In the genomic region with DNA sequence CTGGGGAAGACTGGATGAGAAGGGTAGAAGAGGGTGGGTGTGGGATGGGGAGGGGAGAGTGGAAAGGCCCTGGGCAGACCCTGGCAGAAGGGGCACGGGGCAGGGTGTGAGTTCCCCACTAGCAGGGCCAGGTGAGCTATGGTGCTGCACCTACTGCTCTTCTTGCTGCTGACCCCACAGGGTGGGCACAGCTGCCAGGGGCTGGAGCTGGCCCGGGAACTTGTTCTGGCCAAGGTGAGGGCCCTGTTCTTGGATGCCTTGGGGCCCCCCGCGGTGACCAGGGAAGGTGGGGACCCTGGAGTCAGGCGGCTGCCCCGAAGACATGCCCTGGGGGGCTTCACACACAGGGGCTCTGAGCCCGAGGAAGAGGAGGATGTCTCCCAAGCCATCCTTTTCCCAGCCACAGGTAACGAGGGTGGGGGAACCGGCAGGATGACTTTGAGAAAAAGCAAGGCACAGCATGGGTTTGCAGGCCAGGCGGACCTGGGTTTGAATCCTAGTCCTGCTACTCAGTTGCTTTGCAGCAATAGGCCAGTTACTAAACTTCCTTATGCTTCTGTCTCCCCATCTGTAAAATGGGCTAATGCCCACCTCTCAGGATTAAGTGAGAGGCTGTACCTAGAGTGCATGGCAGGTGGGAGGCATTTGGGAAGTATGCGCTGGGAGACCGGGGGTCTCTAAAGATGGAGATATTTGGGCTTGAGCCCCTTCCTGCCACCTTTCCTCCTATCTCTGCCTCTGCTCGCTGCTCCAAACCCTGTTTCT, we compare ENCODE assay signal across 1 cellular context.
TF ChIP-seq lines count a peak whose summit lies in the region.

A gene with protein sequence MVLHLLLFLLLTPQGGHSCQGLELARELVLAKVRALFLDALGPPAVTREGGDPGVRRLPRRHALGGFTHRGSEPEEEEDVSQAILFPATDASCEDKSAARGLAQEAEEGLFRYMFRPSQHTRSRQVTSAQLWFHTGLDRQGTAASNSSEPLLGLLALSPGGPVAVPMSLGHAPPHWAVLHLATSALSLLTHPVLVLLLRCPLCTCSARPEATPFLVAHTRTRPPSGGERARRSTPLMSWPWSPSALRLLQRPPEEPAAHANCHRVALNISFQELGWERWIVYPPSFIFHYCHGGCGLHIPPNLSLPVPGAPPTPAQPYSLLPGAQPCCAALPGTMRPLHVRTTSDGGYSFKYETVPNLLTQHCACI (plus strand): TSS at position 74 of the 765 bp plus-strand sequence. CDS start 65 bp downstream, at position 139.

TF ChIP-seq in HepG2, 621 proteins besides CTCF, POLR2A, EP300 and RAD21 (continued from another document and continues in another):
- no peak for TF ChIP-seq FOXJ3 (CRISPR knock-in tag; IDR thresholded peaks at IDR 0.05; ENCODE audit: borderline replicate concordance)
- TF ChIP-seq, protein P1, sequence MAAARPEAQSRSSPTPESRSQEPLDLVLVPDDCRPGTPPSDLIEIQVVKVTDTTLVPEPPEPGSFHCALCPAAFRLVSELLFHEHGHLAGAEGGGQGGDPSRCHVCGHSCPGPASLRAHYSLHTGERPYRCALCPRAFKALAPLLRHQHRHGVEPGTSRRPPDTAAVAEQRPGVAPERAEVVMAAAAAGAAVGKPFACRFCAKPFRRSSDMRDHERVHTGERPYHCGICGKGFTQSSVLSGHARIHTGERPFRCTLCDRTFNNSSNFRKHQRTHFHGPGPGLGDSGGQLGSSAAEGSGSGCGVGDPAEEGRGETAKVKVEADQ (CRISPR knock-in tag; IDR thresholded peaks at IDR 0.05; ENCODE audit: borderline replicate concordance) = no peak
- TF ChIP-seq, protein P2, sequence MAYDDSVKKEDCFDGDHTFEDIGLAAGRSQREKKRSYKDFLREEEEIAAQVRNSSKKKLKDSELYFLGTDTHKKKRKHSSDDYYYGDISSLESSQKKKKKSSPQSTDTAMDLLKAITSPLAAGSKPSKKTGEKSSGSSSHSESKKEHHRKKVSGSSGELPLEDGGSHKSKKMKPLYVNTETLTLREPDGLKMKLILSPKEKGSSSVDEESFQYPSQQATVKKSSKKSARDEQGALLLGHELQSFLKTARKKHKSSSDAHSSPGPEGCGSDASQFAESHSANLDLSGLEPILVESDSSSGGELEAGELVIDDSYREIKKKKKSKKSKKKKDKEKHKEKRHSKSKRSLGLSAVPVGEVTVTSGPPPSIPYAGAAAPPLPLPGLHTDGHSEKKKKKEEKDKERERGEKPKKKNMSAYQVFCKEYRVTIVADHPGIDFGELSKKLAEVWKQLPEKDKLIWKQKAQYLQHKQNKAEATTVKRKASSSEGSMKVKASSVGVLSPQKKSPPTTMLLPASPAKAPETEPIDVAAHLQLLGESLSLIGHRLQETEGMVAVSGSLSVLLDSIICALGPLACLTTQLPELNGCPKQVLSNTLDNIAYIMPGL (CRISPR knock-in tag; IDR thresholded peaks at IDR 0.05; ENCODE audit: borderline replicate concordance in 1 of 2, low read depth in 1 of 2) = 0 out of 4 replicates have a peak, but pooled peaks of 1 of the 2 experiments have one; percentile 5
- TF ChIP-seq BORCS8-MEF2B (CRISPR knock-in tag; IDR thresholded peaks at IDR 0.05) = no peak
- TF ChIP-seq, protein P3, sequence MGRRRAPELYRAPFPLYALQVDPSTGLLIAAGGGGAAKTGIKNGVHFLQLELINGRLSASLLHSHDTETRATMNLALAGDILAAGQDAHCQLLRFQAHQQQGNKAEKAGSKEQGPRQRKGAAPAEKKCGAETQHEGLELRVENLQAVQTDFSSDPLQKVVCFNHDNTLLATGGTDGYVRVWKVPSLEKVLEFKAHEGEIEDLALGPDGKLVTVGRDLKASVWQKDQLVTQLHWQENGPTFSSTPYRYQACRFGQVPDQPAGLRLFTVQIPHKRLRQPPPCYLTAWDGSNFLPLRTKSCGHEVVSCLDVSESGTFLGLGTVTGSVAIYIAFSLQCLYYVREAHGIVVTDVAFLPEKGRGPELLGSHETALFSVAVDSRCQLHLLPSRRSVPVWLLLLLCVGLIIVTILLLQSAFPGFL (CRISPR knock-in tag; IDR thresholded peaks at IDR 0.05) = no peak
- no peak for TF ChIP-seq ZNF775 (CRISPR knock-in tag; IDR thresholded peaks at IDR 0.05; ENCODE audit: borderline replicate concordance)
- TF ChIP-seq MYNN (CRISPR knock-in tag; IDR thresholded peaks at IDR 0.05; ENCODE audit: low read depth) = no peak
- TF ChIP-seq, protein P4, sequence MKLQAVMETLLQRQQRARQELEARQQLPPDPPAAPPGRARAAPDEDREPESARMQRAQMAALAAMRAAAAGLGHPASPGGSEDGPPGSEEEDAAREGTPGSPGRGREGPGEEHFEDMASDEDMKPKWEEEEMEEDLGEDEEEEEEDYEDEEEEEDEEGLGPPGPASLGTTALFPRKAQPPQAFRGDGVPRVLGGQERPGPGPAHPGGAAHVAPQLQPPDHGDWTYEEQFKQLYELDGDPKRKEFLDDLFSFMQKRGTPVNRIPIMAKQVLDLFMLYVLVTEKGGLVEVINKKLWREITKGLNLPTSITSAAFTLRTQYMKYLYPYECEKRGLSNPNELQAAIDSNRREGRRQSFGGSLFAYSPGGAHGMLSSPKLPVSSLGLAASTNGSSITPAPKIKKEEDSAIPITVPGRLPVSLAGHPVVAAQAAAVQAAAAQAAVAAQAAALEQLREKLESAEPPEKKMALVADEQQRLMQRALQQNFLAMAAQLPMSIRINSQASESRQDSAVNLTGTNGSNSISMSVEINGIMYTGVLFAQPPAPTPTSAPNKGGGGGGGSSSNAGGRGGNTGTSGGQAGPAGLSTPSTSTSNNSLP (IDR thresholded peaks at IDR 0.05; ENCODE audit: low read depth, low read length) = no peak
- TF ChIP-seq MAFK (conservative IDR thresholded peaks at IDR 0.05 in 1 of 2, IDR thresholded peaks at IDR 0.05 in 1 of 2; ENCODE audit: low read length in 2 of 2) = no peak
- TF ChIP-seq, protein P5, sequence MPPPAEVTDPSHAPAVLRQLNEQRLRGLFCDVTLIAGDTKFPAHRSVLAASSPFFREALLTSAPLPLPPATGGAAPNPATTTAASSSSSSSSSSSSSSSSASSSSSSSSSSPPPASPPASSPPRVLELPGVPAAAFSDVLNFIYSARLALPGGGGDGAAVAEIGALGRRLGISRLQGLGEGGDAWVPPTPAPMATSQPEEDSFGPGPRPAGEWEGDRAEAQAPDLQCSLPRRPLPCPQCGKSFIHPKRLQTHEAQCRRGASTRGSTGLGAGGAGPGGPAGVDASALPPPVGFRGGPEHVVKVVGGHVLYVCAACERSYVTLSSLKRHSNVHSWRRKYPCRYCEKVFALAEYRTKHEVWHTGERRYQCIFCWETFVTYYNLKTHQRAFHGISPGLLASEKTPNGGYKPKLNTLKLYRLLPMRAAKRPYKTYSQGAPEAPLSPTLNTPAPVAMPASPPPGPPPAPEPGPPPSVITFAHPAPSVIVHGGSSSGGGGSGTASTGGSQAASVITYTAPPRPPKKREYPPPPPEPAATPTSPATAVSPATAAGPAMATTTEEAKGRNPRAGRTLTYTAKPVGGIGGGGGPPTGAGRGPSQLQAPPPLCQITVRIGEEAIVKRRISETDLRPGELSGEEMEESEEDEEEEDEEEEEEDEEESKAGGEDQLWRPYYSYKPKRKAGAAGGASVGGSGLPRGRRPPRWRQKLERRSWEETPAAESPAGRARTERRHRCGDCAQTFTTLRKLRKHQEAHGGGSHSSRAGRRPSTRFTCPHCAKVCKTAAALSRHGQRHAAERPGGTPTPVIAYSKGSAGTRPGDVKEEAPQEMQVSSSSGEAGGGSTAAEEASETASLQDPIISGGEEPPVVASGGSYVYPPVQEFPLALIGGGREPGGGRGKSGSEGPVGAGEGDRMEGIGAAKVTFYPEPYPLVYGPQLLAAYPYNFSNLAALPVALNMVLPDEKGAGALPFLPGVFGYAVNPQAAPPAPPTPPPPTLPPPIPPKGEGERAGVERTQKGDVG (CRISPR knock-in tag; IDR thresholded peaks at IDR 0.05; ENCODE audit: borderline replicate concordance) = no peak
- TF ChIP-seq NR2C2 (CRISPR knock-in tag; IDR thresholded peaks at IDR 0.05; ENCODE audit: borderline replicate concordance) = no peak
- TF ChIP-seq ZNF883 (CRISPR knock-in tag; IDR thresholded peaks at IDR 0.05; ENCODE audit: not compliant biosample characterization) = no peak
- TF ChIP-seq, protein P6, sequence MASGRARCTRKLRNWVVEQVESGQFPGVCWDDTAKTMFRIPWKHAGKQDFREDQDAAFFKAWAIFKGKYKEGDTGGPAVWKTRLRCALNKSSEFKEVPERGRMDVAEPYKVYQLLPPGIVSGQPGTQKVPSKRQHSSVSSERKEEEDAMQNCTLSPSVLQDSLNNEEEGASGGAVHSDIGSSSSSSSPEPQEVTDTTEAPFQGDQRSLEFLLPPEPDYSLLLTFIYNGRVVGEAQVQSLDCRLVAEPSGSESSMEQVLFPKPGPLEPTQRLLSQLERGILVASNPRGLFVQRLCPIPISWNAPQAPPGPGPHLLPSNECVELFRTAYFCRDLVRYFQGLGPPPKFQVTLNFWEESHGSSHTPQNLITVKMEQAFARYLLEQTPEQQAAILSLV (CRISPR knock-in tag; IDR thresholded peaks at IDR 0.05; ENCODE audit: borderline replicate concordance) = no peak
- no peak for TF ChIP-seq THYN1 (CRISPR knock-in tag; IDR thresholded peaks at IDR 0.05; ENCODE audit: borderline replicate concordance, low read depth)
- no peak for TF ChIP-seq IRX3 (CRISPR knock-in tag; IDR thresholded peaks at IDR 0.05; ENCODE audit: borderline replicate concordance, low read depth)
- no peak for TF ChIP-seq ZNF460 (CRISPR knock-in tag; IDR thresholded peaks at IDR 0.05; ENCODE audit: borderline replicate concordance)
- TF ChIP-seq EHMT2 (IDR thresholded peaks at IDR 0.05; ENCODE audit: borderline replicate concordance, low read depth, low read length) = no peak
- TF ChIP-seq SIX1 (CRISPR knock-in tag; IDR thresholded peaks at IDR 0.05; ENCODE audit: borderline replicate concordance) = no peak
- TF ChIP-seq ZNF747 (CRISPR knock-in tag; IDR thresholded peaks at IDR 0.05; ENCODE audit: borderline replicate concordance) = no peak; the same call in 1 of the 2 replicates
- TF ChIP-seq, protein P7, sequence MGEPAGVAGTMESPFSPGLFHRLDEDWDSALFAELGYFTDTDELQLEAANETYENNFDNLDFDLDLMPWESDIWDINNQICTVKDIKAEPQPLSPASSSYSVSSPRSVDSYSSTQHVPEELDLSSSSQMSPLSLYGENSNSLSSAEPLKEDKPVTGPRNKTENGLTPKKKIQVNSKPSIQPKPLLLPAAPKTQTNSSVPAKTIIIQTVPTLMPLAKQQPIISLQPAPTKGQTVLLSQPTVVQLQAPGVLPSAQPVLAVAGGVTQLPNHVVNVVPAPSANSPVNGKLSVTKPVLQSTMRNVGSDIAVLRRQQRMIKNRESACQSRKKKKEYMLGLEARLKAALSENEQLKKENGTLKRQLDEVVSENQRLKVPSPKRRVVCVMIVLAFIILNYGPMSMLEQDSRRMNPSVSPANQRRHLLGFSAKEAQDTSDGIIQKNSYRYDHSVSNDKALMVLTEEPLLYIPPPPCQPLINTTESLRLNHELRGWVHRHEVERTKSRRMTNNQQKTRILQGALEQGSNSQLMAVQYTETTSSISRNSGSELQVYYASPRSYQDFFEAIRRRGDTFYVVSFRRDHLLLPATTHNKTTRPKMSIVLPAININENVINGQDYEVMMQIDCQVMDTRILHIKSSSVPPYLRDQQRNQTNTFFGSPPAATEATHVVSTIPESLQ (CRISPR knock-in tag; conservative IDR thresholded peaks at IDR 0.05) = no peak
- no peak for TF ChIP-seq ZNF383 (CRISPR knock-in tag; IDR thresholded peaks at IDR 0.05; ENCODE audit: borderline replicate concordance)
- TF ChIP-seq GZF1 (CRISPR knock-in tag; IDR thresholded peaks at IDR 0.05) = no peak
- TF ChIP-seq, protein P8, sequence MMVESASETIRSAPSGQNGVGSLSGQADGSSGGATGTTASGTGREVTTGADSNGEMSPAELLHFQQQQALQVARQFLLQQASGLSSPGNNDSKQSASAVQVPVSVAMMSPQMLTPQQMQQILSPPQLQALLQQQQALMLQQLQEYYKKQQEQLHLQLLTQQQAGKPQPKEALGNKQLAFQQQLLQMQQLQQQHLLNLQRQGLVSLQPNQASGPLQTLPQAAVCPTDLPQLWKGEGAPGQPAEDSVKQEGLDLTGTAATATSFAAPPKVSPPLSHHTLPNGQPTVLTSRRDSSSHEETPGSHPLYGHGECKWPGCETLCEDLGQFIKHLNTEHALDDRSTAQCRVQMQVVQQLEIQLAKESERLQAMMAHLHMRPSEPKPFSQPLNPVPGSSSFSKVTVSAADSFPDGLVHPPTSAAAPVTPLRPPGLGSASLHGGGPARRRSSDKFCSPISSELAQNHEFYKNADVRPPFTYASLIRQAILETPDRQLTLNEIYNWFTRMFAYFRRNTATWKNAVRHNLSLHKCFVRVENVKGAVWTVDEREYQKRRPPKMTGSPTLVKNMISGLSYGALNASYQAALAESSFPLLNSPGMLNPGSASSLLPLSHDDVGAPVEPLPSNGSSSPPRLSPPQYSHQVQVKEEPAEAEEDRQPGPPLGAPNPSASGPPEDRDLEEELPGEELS (CRISPR knock-in tag; IDR thresholded peaks at IDR 0.05) = no peak
- no peak; the same call in 1 of the 2 replicates for TF ChIP-seq GABPB1 (CRISPR knock-in tag; IDR thresholded peaks at IDR 0.05)
- no peak for TF ChIP-seq TEAD3 (CRISPR knock-in tag; optimal IDR thresholded peaks at IDR 0.05; ENCODE audit: borderline replicate concordance)
- no peak for TF ChIP-seq GPN1 (CRISPR knock-in tag; IDR thresholded peaks at IDR 0.05; ENCODE audit: borderline replicate concordance)
- TF ChIP-seq SMARCE1 (IDR thresholded peaks at IDR 0.05; ENCODE audit: borderline replicate concordance) = no peak
- TF ChIP-seq, protein P9, sequence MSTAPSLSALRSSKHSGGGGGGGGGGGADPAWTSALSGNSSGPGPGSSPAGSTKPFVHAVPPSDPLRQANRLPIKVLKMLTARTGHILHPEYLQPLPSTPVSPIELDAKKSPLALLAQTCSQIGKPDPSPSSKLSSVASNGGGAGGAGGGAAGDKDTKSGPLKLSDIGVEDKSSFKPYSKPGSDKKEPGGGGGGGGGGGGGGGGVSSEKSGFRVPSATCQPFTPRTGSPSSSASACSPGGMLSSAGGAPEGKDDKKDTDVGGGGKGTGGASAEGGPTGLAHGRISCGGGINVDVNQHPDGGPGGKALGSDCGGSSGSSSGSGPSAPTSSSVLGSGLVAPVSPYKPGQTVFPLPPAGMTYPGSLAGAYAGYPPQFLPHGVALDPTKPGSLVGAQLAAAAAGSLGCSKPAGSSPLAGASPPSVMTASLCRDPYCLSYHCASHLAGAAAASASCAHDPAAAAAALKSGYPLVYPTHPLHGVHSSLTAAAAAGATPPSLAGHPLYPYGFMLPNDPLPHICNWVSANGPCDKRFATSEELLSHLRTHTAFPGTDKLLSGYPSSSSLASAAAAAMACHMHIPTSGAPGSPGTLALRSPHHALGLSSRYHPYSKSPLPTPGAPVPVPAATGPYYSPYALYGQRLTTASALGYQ (CRISPR knock-in tag; IDR thresholded peaks at IDR 0.05) = no peak; the same call in 1 of the 2 replicates
- TF ChIP-seq ZNF33A (CRISPR knock-in tag; IDR thresholded peaks at IDR 0.05; ENCODE audit: borderline replicate concordance) = no peak
- no peak for TF ChIP-seq RARA (CRISPR knock-in tag; IDR thresholded peaks at IDR 0.05)
- no peak for TF ChIP-seq ZSCAN12 (CRISPR knock-in tag; IDR thresholded peaks at IDR 0.05)
- no peak for TF ChIP-seq KLF6 (CRISPR knock-in tag; IDR thresholded peaks at IDR 0.05)
- TF ChIP-seq ZNF563 (CRISPR knock-in tag; IDR thresholded peaks at IDR 0.05) = peak; percentile 45; the same call in 1 of the 2 replicates
- TF ChIP-seq, protein P10, sequence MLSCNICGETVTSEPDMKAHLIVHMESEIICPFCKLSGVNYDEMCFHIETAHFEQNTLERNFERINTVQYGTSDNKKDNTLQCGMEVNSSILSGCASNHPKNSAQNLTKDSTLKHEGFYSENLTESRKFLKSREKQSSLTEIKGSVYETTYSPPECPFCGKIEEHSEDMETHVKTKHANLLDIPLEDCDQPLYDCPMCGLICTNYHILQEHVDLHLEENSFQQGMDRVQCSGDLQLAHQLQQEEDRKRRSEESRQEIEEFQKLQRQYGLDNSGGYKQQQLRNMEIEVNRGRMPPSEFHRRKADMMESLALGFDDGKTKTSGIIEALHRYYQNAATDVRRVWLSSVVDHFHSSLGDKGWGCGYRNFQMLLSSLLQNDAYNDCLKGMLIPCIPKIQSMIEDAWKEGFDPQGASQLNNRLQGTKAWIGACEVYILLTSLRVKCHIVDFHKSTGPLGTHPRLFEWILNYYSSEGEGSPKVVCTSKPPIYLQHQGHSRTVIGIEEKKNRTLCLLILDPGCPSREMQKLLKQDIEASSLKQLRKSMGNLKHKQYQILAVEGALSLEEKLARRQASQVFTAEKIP (CRISPR knock-in tag; IDR thresholded peaks at IDR 0.05; ENCODE audit: borderline replicate concordance) = no peak
- no peak for TF ChIP-seq SMAD1 (CRISPR knock-in tag; IDR thresholded peaks at IDR 0.05; ENCODE audit: borderline replicate concordance, low read depth)
